8 cellular contexts compared by ENCODE assay signal in genomic region chr17:75504347-75505151, GRCh38. TPM values are rescaled to one million over a fixed set of nuclear protein-coding genes. Genes with fewer than 3 reads are reported as not detected.
A peak's percentile ranks its signal among the peaks of the same experiment; 100 is the strongest.
DNase-seq lines count a peak whose midpoint lies in the region; ATAC-seq and TF ChIP-seq lines count a peak whose summit lies in the region.

No MANE protein-coding gene starts in this region.

- H3K56ac ChIP-seq in mesendoderm (ENCODE audit: low read length) = no peak overlapping the region

- no CpG with 5 or more reads among the region's 32 CpGs for whole genome bisulfite sequencing in mesendoderm (ENCODE audit: extremely low coverage, insufficient coverage, low lambda C conversion rate)

- CTCF ChIA-PET in AG04449 (lab: Yijun Ruan, JAX) = interaction anchor here (0.9 to 3.9 kb wide), 7 partner anchors 9 to 243 kb away, joined by 3 to 15 read pairs (median 3); partner anchors contain the start of gene TSEN54

- no peak overlapping the region for H2BK5ac ChIP-seq in mesendoderm (ENCODE audit: low read length)

- in situ Hi-C loops in GM13976 (cut with MboI; ENCODE audit: low sequenced_read_pairs, unreplicated experiment) = no loop called here
- in situ Hi-C loops in SK-MEL-5 (cut with HindIII; ENCODE audit: low pct_unique_long_range_greater_than_20kb, low sequenced_read_pairs) = no loop called here

- intact Hi-C loops in breast epithelium (cut with DNase I; ENCODE audit: low total_unique reads) = no loop called here

- H2BK120ac ChIP-seq in mesendoderm (ENCODE audit: low read depth, low read length) = no peak overlapping the region

- H3K4me3 ChIP-seq in AG04449 (ENCODE audit: low read depth, low read length) = no peak overlapping the region
- no peak overlapping the region for H3K4me3 ChIP-seq in breast epithelium
- no peak overlapping the region for H3K4me3 ChIP-seq in mesendoderm (ENCODE audit: low read length)

- H3K4me1 ChIP-seq in breast epithelium = peaks cover 0 to 13% of the 10 kb centered on the region in 2 donors
- H3K4me1 ChIP-seq in mesendoderm (ENCODE audit: control insufficient read depth, low read depth, low read length) = no peaks in the 10 kb centered on the region

- H3K9me3 Mint-ChIP-seq in T-helper 2 cell treated with Interferon-gamma antibody and Interleukin-4, amounts not matched to agents 5 μg/mL and 100 μg/mL, for 36 hours = no peaks in the 10 kb centered on the region

- H3K4me3 Mint-ChIP-seq in T-helper 2 cell treated with Interferon-gamma antibody and Interleukin-4, amounts not matched to agents 5 μg/mL and 100 μg/mL, for 36 hours = no peak overlapping the region

- H3K4ac ChIP-seq in mesendoderm (ENCODE audit: low read depth, low read length) = no peak overlapping the region

- no peak overlapping the region for H3K9ac ChIP-seq in mesendoderm (ENCODE audit: low read length)

- POLR2A ChIA-PET in AG04449 (lab: Yijun Ruan, JAX) = no interaction called here

- H3K4me2 ChIP-seq in mesendoderm (ENCODE audit: low read length) = no peak overlapping the region

- DNase-seq in AG04449 (ENCODE audit: low read depth, low spot score) (no peak), GM13976 (ENCODE audit: low spot score) (peak; percentile 88), SK-MEL-5 (ENCODE audit: low read depth, low spot score) (peak; percentile 66), breast epithelium (ENCODE audit: low spot score in 2 of 2) (no peak), mesendoderm (peak; percentile 49), DMS114 treated with DMSO at 0.1 percent for 48 hours (lab: John Stamatoyannopoulos, UW; ENCODE audit: unreplicated experiment) (no peak)
- no peak for DNase-seq in T-helper 2 cell treated with Interferon-gamma antibody and Interleukin-4, amounts not matched to agents 5 μg/mL and 100 μg/mL, for 36 hours (ENCODE audit: low spot score)

- no peak overlapping the region for H3K27ac Mint-ChIP-seq in T-helper 2 cell treated with Interferon-gamma antibody and Interleukin-4, amounts not matched to agents 5 μg/mL and 100 μg/mL, for 36 hours

- H3K27ac ChIP-seq in breast epithelium = no peak overlapping the region
- H3K27ac ChIP-seq in mesendoderm (ENCODE audit: low read depth, low read length) = no peak overlapping the region

- no peaks in the 10 kb centered on the region for H3K27me3 ChIP-seq in breast epithelium
- no peaks in the 10 kb centered on the region for H3K27me3 ChIP-seq in mesendoderm (ENCODE audit: insufficient read depth, low read length, poor library complexity)

- H3K9me3 ChIP-seq in breast epithelium = no peaks in the 10 kb centered on the region

- no peak overlapping the region for H4K8ac ChIP-seq in mesendoderm (ENCODE audit: low read depth, low read length)

- H3K79me1 ChIP-seq in mesendoderm (ENCODE audit: low read length) = no peaks in the 10 kb centered on the region

- no peak overlapping the region for H3K18ac ChIP-seq in mesendoderm (ENCODE audit: low read length)

- ATAC-seq in HG03039 (IDR thresholded peaks at IDR 0.05; ENCODE audit: unreplicated experiment) = no peak

- H4K5ac ChIP-seq in mesendoderm (ENCODE audit: low read length) = no peak overlapping the region

- peaks cover 1% of the 10 kb centered on the region for H3K27me3 Mint-ChIP-seq in T-helper 2 cell treated with Interferon-gamma antibody and Interleukin-4, amounts not matched to agents 5 μg/mL and 100 μg/mL, for 36 hours (ENCODE audit: low read depth)

- no peaks in the 10 kb centered on the region for H3K79me2 ChIP-seq in mesendoderm (ENCODE audit: control insufficient read depth, insufficient read depth, low read length)

- H3K36me3 ChIP-seq in breast epithelium (no peaks in the 10 kb centered on the region), mesendoderm (ENCODE audit: control insufficient read depth, insufficient read depth, low read length) (peaks cover 3% of the 10 kb centered on the region)

- no peaks in the 10 kb centered on the region for H3K4me1 Mint-ChIP-seq in T-helper 2 cell treated with Interferon-gamma antibody and Interleukin-4, amounts not matched to agents 5 μg/mL and 100 μg/mL, for 36 hours (ENCODE audit: low read depth)

- TF ChIP-seq POLR2A in breast epithelium (IDR thresholded peaks at IDR 0.05) = no peak

- no peak overlapping the region for H2BK15ac ChIP-seq in mesendoderm (replicated peaks; ENCODE audit: low read depth)

- TF ChIP-seq CTCF in AG04449 (IDR thresholded peaks at IDR 0.05; ENCODE audit: insufficient read depth, low read length, missing control alignments) = peak; percentile 61
- TF ChIP-seq CTCF in GM13976 (IDR thresholded peaks at IDR 0.05; ENCODE audit: borderline replicate concordance, control extremely low read depth, extremely low read depth, insufficient read depth, missing control alignments) = peak; percentile 65
- peak; percentile 12 to 47 (median 42) for TF ChIP-seq CTCF in breast epithelium (IDR thresholded peaks at IDR 0.05)

- H2AK5ac ChIP-seq in mesendoderm (ENCODE audit: low read length) = no peak overlapping the region

- H3K36me3 Mint-ChIP-seq in T-helper 2 cell treated with Interferon-gamma antibody and Interleukin-4, amounts not matched to agents 5 μg/mL and 100 μg/mL, for 36 hours (ENCODE audit: low read depth) = no peaks in the 10 kb centered on the region

- H3K23ac ChIP-seq in mesendoderm (ENCODE audit: low read length) = no peak overlapping the region

RNA-seq across cellular contexts. Expression of gene CASKIN2, which starts 10.8 kb away (rescaled TPM):
- total RNA-seq in SK-MEL-5 (2014; rRNA removed; shearing (Covaris generic)) = 3.5 and 5.8 TPM in 2 replicates
- polyA plus RNA-seq in SK-MEL-5 (2015; cell fraction: cytosol; rRNA removed) = 16.0 and 17.5 TPM in 2 replicates
- polyA plus RNA-seq in SK-MEL-5 (2015; cell fraction: nucleus; rRNA removed) = 12.9 and 23.0 TPM in 2 replicates
- total RNA-seq in breast epithelium = 10 to 100 TPM in 2 of 3 donors, 1 to 10 TPM in 1; 10.0 to 23.3 (median 14.6) TPM
- polyA plus RNA-seq in mesendoderm (2013, experiment 1 of 2) = 11.7 TPM
- polyA plus RNA-seq in mesendoderm (2013, experiment 2 of 2) = 12.0 TPM

RNA-seq across cellular contexts. Expression of gene TSEN54, which starts 11.8 kb away (rescaled TPM):
- total RNA-seq in SK-MEL-5 (2014; rRNA removed; shearing (Covaris generic)) = 25.8 and 26.2 TPM in 2 replicates
- 26.3 and 38.1 TPM in 2 replicates for polyA plus RNA-seq in SK-MEL-5 (2015; cell fraction: cytosol; rRNA removed)
- polyA plus RNA-seq in SK-MEL-5 (2015; cell fraction: nucleus; rRNA removed) = 72.2 and 78.5 TPM in 2 replicates
- total RNA-seq in breast epithelium = 10 to 100 TPM; 18.4 to 34.7 (median 31.2) TPM
- polyA plus RNA-seq in mesendoderm (2013, experiment 1 of 2) = 24.5 TPM
- 22.1 TPM for polyA plus RNA-seq in mesendoderm (2013, experiment 2 of 2)

RNA-seq across cellular contexts. Expression of gene LLGL2, which starts 20.9 kb away (rescaled TPM):
- total RNA-seq in SK-MEL-5 (2014; rRNA removed; shearing (Covaris generic)) = 6.6 and 9.8 TPM in 2 replicates
- 9.6 and 11.1 TPM in 2 replicates for polyA plus RNA-seq in SK-MEL-5 (2015; cell fraction: cytosol; rRNA removed)
- 17.1 and 19.4 TPM in 2 replicates for polyA plus RNA-seq in SK-MEL-5 (2015; cell fraction: nucleus; rRNA removed)
- 10 to 100 TPM in 2 of 3 donors, 1 to 10 TPM in 1; 4.6 to 60.2 (median 52.4) TPM for total RNA-seq in breast epithelium
- 29.1 TPM for polyA plus RNA-seq in mesendoderm (2013, experiment 1 of 2)
- polyA plus RNA-seq in mesendoderm (2013, experiment 2 of 2) = 29.4 TPM

RNA-seq across cellular contexts. Expression of gene TMEM94, which starts 48.1 kb away (rescaled TPM):
- total RNA-seq in SK-MEL-5 (2014; rRNA removed; shearing (Covaris generic)) = 37.3 and 51.7 TPM in 2 replicates
- 136 and 202 TPM in 2 replicates for polyA plus RNA-seq in SK-MEL-5 (2015; cell fraction: cytosol; rRNA removed)
- 437 and 529 TPM in 2 replicates for polyA plus RNA-seq in SK-MEL-5 (2015; cell fraction: nucleus; rRNA removed)
- 10 to 100 TPM; 45.1 to 62.5 (median 51.1) TPM for total RNA-seq in breast epithelium
- polyA plus RNA-seq in mesendoderm (2013, experiment 1 of 2) = 32.9 TPM
- polyA plus RNA-seq in mesendoderm (2013, experiment 2 of 2) = 32.7 TPM

Comparison
In these comparisons a context has a peak if more than half of its experiments do, and no peak if none do; other contexts are left out.
1. DNase-seq: peak in GM13976 (single experiment), SK-MEL-5 (single experiment) and mesendoderm (single experiment); none in AG04449 (single experiment), breast epithelium (0 of 2), T-helper 2 cell treated with Interferon-gamma antibody and Interleukin-4, amounts not matched to agents 5 μg/mL and 100 μg/mL, for 36 hours (single experiment) and DMS114 treated with DMSO at 0.1 percent for 48 hours (single experiment).
2. Peak in every context shown above with its lines, with median percentiles within 50 percentile points of each other: CTCF ChIP-seq.